14 cellular contexts compared by ENCODE assay signal in genomic region chr11:46114961-46115360, GRCh38. TPM values are rescaled to one million over a fixed set of nuclear protein-coding genes. Genes with fewer than 3 reads are reported as not detected.
A peak's percentile ranks its signal among the peaks of the same experiment; 100 is the strongest.
DNase-seq lines count a peak whose midpoint lies in the region; ATAC-seq and TF ChIP-seq lines count a peak whose summit lies in the region.
"Had no signal": no experiment of that assay in that cellular context is flagged by ENCODE, and none has a peak within 500 bp of the region (broad histone marks: within the 10 kb centered on the region; RNA-seq: fewer than 3 reads in every experiment).

No MANE protein-coding gene starts in this region.

- H3K9me3 ChIP-seq in MM.1S (replicated peaks; ENCODE audit: insufficient read depth, low read length) = no peaks in the 10 kb centered on the region
- H3K9me3 ChIP-seq in neural progenitor cell (ENCODE audit: low read depth) = no peaks in the 10 kb centered on the region
- H3K9me3 ChIP-seq in PC-3 (ENCODE audit: low read length) = no peaks in the 10 kb centered on the region
- H3K9me3 ChIP-seq: colonic mucosa, uterus had no signal

- intact Hi-C loops in activated CD4-positive, alpha-beta T cell treated with anti-CD3 and anti-CD28 coated beads, Interleukin-2, amount 10 ng/mL, durations not matched to agents 24 days and 14 days (cut with micrococcal nuclease) = no loop called here
- intact Hi-C loops in PC-3 (cut with micrococcal nuclease) = loop anchor here (5.0 kb wide), 1 partner anchor 148 kb away; no protein-coding TSS in a partner anchor

- H3K4me3 ChIP-seq in MM.1S (ENCODE audit: low read length) (no peak overlapping the region), neural progenitor cell (no peak overlapping the region), PC-3 (ENCODE audit: low read length) (no peak overlapping the region)
- H3K4me3 ChIP-seq: colonic mucosa, uterus had no signal

- peaks cover 73% of the 10 kb centered on the region for H3K79me2 ChIP-seq in MM.1S (ENCODE audit: low read length)
- H3K79me2 ChIP-seq in neural progenitor cell (ENCODE audit: low read depth) = peaks cover 99% of the 10 kb centered on the region
- peaks cover 39% of the 10 kb centered on the region for H3K79me2 ChIP-seq in PC-3 (ENCODE audit: low read length)

- no peak for TF ChIP-seq CTCF in MM.1S (IDR thresholded peaks at IDR 0.05; ENCODE audit: low read length)
- TF ChIP-seq CTCF in neural progenitor cell (IDR thresholded peaks at IDR 0.05) = no peak
- no peak for TF ChIP-seq CTCF in PC-3 (conservative IDR thresholded peaks at IDR 0.05; ENCODE audit: low read depth, low read length)

- H3F3A ChIP-seq in MM.1S (ENCODE audit: insufficient read depth, low read length) (peaks cover 40% of the 10 kb centered on the region), neural progenitor cell (ENCODE audit: low read depth) (peaks cover 23% of the 10 kb centered on the region), PC-3 (ENCODE audit: low read length, unreplicated experiment) (no peaks in the 10 kb centered on the region)

- no peaks in the 10 kb centered on the region for H3K27me3 ChIP-seq in MM.1S (replicated peaks; ENCODE audit: insufficient read depth, low read length)
- no peaks in the 10 kb centered on the region for H3K27me3 ChIP-seq in neural progenitor cell
- no peaks in the 10 kb centered on the region for H3K27me3 ChIP-seq in PC-3 (ENCODE audit: low read length)
- H3K27me3 ChIP-seq: colonic mucosa, uterus had no signal

- peaks cover 6% of the 10 kb centered on the region for H3K36me3 Mint-ChIP-seq in activated CD4-positive, alpha-beta T cell treated with anti-CD3 and anti-CD28 coated beads, Interleukin-2, amount 10 ng/mL, durations not matched to agents 24 days and 14 days (ENCODE audit: low read depth)
- H3K36me3 Mint-ChIP-seq in activated naive CD8-positive, alpha-beta T cell treated with anti-CD3 and anti-CD28 coated beads for 36 hours = peaks cover 1% of the 10 kb centered on the region
- H3K36me3 Mint-ChIP-seq in neural progenitor cell = no peaks in the 10 kb centered on the region

- peak overlapping the region; percentile 78 for H3K27ac Mint-ChIP-seq in activated CD4-positive, alpha-beta T cell treated with anti-CD3 and anti-CD28 coated beads, Interleukin-2, amount 10 ng/mL, durations not matched to agents 24 days and 14 days
- H3K27ac Mint-ChIP-seq in activated naive CD8-positive, alpha-beta T cell treated with anti-CD3 and anti-CD28 coated beads for 36 hours = peak overlapping the region; percentile 50
- no peak overlapping the region for H3K27ac Mint-ChIP-seq in neural progenitor cell

- H3K9ac ChIP-seq in MM.1S (ENCODE audit: low read length) (no peak overlapping the region), neural progenitor cell (no peak overlapping the region), PC-3 (ENCODE audit: low read length) (no peak overlapping the region)
- H3K9ac ChIP-seq: parathyroid adenoma had no signal

- DNase-seq in activated CD4-positive, alpha-beta T cell treated with anti-CD3 and anti-CD28 coated beads, Interleukin-2, amount 10 ng/mL, durations not matched to agents 24 days and 14 days = no peak
- DNase-seq in activated CD4-positive, alpha-beta T cell treated with anti-CD3 and anti-CD28 coated beads, Interleukin-2, amount 50 U/mL, for 4 hours = no peak
- DNase-seq in MM.1S (no peak), neural progenitor cell (ENCODE audit: low spot score) (no peak), germinal center (ENCODE audit: low spot score) (no peak), PC-3 (no peak), DMS79 (lab: John Stamatoyannopoulos, UW) (no peak)
- no peak for DNase-seq in activated naive CD8-positive, alpha-beta T cell treated with anti-CD3 and anti-CD28 coated beads for 36 hours
- DNase-seq: ACHN; activated CD4-positive, alpha-beta T cell treated with anti-CD3 and anti-CD28 coated beads for 4 hours; colonic mucosa; uterus had no signal

- H3K4me2 ChIP-seq in MM.1S (ENCODE audit: low read depth, low read length) (peak overlapping the region; percentile 60; the same call in 1 of the 2 replicates), neural progenitor cell (no peak overlapping the region), PC-3 (ENCODE audit: low read length) (no peak overlapping the region)

- no peaks in the 10 kb centered on the region for H3K27me3 Mint-ChIP-seq in activated CD4-positive, alpha-beta T cell treated with anti-CD3 and anti-CD28 coated beads, Interleukin-2, amount 10 ng/mL, durations not matched to agents 24 days and 14 days
- H3K27me3 Mint-ChIP-seq in activated naive CD8-positive, alpha-beta T cell treated with anti-CD3 and anti-CD28 coated beads for 36 hours = no peaks in the 10 kb centered on the region
- H3K27me3 Mint-ChIP-seq in neural progenitor cell (ENCODE audit: insufficient read depth, low read depth) = peaks cover 3% of the 10 kb centered on the region

- POLR2A ChIA-PET in PC-3 (lab: Charles Lee; ENCODE audit: unreplicated experiment) = no interaction called here

- BruUV-seq in PC-3 (replicated peaks; lab: Mats Ljungman, UMichigan) = no TSS peak

- H3K4me3 Mint-ChIP-seq in activated CD4-positive, alpha-beta T cell treated with anti-CD3 and anti-CD28 coated beads, Interleukin-2, amount 10 ng/mL, durations not matched to agents 24 days and 14 days = peak overlapping the region; percentile 61
- no peak overlapping the region for H3K4me3 Mint-ChIP-seq in activated naive CD8-positive, alpha-beta T cell treated with anti-CD3 and anti-CD28 coated beads for 36 hours
- no peak overlapping the region for H3K4me3 Mint-ChIP-seq in neural progenitor cell

- no peaks in the 10 kb centered on the region for H3K9me3 Mint-ChIP-seq in activated CD4-positive, alpha-beta T cell treated with anti-CD3 and anti-CD28 coated beads, Interleukin-2, amount 10 ng/mL, durations not matched to agents 24 days and 14 days
- no peaks in the 10 kb centered on the region for H3K9me3 Mint-ChIP-seq in activated naive CD8-positive, alpha-beta T cell treated with anti-CD3 and anti-CD28 coated beads for 36 hours
- H3K9me3 Mint-ChIP-seq in neural progenitor cell = no peaks in the 10 kb centered on the region

- no peaks in the 10 kb centered on the region for H4K20me1 ChIP-seq in MM.1S (ENCODE audit: insufficient read depth, low read length)
- H4K20me1 ChIP-seq in neural progenitor cell (ENCODE audit: low read depth) = peaks cover 74% of the 10 kb centered on the region
- no peaks in the 10 kb centered on the region for H4K20me1 ChIP-seq in PC-3 (ENCODE audit: low read length)

- H3K9me2 ChIP-seq in MM.1S (replicated peaks; ENCODE audit: insufficient read depth, low read length) (no peaks in the 10 kb centered on the region), PC-3 (replicated peaks; ENCODE audit: low read length) (no peaks in the 10 kb centered on the region)

- H3K4me1 Mint-ChIP-seq in activated CD4-positive, alpha-beta T cell treated with anti-CD3 and anti-CD28 coated beads, Interleukin-2, amount 10 ng/mL, durations not matched to agents 24 days and 14 days = peaks cover 49% of the 10 kb centered on the region
- peaks cover 52% of the 10 kb centered on the region for H3K4me1 Mint-ChIP-seq in activated naive CD8-positive, alpha-beta T cell treated with anti-CD3 and anti-CD28 coated beads for 36 hours
- peaks cover 43% of the 10 kb centered on the region for H3K4me1 Mint-ChIP-seq in neural progenitor cell

- H3K36me3 ChIP-seq in MM.1S (replicated peaks; ENCODE audit: insufficient read depth, low read length) (no peaks in the 10 kb centered on the region), neural progenitor cell (no peaks in the 10 kb centered on the region), PC-3 (ENCODE audit: low read depth, low read length) (no peaks in the 10 kb centered on the region; the same call in 1 of the 2 replicates)
- H3K36me3 ChIP-seq: colonic mucosa, uterus had no signal

- no peak for ATAC-seq in PC-3
- ATAC-seq: SK-N-SH treated with all-trans-retinoic acid at 6 μM for 48 hours had no signal

- H3K4me1 ChIP-seq in MM.1S (ENCODE audit: low read length) (peaks cover 24% of the 10 kb centered on the region), neural progenitor cell (peaks cover 20% of the 10 kb centered on the region), PC-3 (ENCODE audit: insufficient read depth, low read length) (0 out of 2 replicates have a peak, but pooled peaks cover 3% of the 10 kb centered on the region)
- H3K4me1 ChIP-seq: colonic mucosa had no signal

- H3K27ac ChIP-seq in MM.1S (ENCODE audit: low read length) = no peak overlapping the region
- peak overlapping the region; percentile 40 for H3K27ac ChIP-seq in neural progenitor cell
- no peak overlapping the region for H3K27ac ChIP-seq in PC-3 (ENCODE audit: low read length)
- H3K27ac ChIP-seq: colonic mucosa, parathyroid adenoma had no signal

- no peak overlapping the region for H2AFZ ChIP-seq in MM.1S (ENCODE audit: low read length)
- H2AFZ ChIP-seq in neural progenitor cell (replicated peaks) = no peak overlapping the region
- H2AFZ ChIP-seq in PC-3 (ENCODE audit: low read length) = no peak overlapping the region
- H2AFZ ChIP-seq: parathyroid adenoma had no signal

- CTCF ChIA-PET in PC-3 (lab: Charles Lee) = no interaction called here

RNA-seq across cellular contexts. Expression of gene PHF21A, which starts 6.3 kb away (rescaled TPM):
- total RNA-seq in activated CD4-positive, alpha-beta T cell treated with anti-CD3 and anti-CD28 coated beads, Interleukin-2, amount 10 ng/mL, durations not matched to agents 24 days and 14 days = 33.7 and 33.9 TPM in 2 replicates
- total RNA-seq in activated naive CD8-positive, alpha-beta T cell treated with anti-CD3 and anti-CD28 coated beads for 36 hours = 10 to 100 TPM; 24.8 to 29.7 TPM
- total RNA-seq in neural progenitor cell (ENCODE audit: low replicate concordance) (33.9 and 49.6 TPM in 2 replicates), PC-3 (2014; rRNA removed) (6.2 and 8.2 TPM in 2 replicates)
